Comparison of ENCODE assay signal across 17 cellular contexts in the genomic region with DNA sequence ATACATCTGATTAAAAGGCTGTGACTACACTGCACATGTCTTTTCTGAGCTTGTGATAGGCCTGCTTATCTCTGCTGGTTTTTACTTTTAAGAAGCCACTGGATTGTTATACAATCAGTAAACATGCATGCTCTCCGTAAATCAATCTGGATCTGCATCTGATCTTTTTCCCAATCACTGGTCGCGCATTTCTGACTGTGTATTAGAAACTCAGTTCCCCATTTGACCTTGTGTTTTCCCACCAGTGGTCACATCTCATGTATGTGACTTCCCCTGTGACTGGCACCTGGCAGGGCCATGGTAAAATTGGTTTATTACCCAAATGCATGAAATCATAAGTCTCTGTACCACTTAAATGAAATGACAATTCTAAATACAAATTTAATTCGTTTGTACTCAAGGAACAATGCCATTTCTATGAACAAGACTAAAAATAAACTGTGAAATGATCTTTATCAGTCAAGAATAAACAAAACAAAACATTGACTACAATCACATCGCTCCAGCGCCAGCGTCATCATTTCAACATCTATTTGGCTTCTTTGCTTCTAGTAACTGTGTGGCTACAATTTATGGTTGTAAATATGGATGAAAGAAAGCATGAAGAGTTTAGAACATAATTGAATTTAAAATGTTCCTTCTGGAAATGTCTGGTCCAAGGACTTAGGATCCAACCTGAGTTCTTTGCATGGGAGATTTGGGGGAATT.
DNase-seq lines count a peak whose midpoint lies in the region; ATAC-seq and TF ChIP-seq lines count a peak whose summit lies in the region.
"Had no signal": no experiment of that assay in that cellular context is flagged by ENCODE, and none has a peak within 500 bp of the region (broad histone marks: within the 10 kb centered on the region; RNA-seq: fewer than 3 reads in every experiment).

No MANE protein-coding gene starts in this region.

- H3K27me3 Mint-ChIP-seq in stimulated activated memory B cell treated with anti-CD40 and anti-IgM and Interleukin-4, amounts not matched to agents 10 μg/mL and 1 μg/mL and 100 μg/mL, for 72 hours, result no peaks in the 10 kb centered on the region

- no peaks in the 10 kb centered on the region for H3K36me3 Mint-ChIP-seq in stimulated activated memory B cell treated with anti-CD40 and anti-IgM and Interleukin-4, amounts not matched to agents 10 μg/mL and 1 μg/mL and 100 μg/mL, for 72 hours
- H3K36me3 Mint-ChIP-seq: immature natural killer cell had no signal

- H3K4me3 Mint-ChIP-seq in stimulated activated memory B cell treated with anti-CD40 and anti-IgM and Interleukin-4, amounts not matched to agents 10 μg/mL and 1 μg/mL and 100 μg/mL, for 72 hours, result no peak overlapping the region

- no peak for TF ChIP-seq CTCF in fibroblast of villous mesenchyme (IDR thresholded peaks at IDR 0.05; ENCODE audit: insufficient read depth, low read depth, low read length)

- no peaks in the 10 kb centered on the region for H3K27me3 ChIP-seq in SJSA1 (replicated peaks)
- H3K27me3 ChIP-seq: BE2C, Peyer's patch had no signal

- H3K4me1 ChIP-seq in SJSA1 (replicated peaks), result peaks cover 59% of the 10 kb centered on the region
- H3K4me1 ChIP-seq: Peyer's patch had no signal

- H3K27ac ChIP-seq in SJSA1, result peak overlapping the region; percentile 87
- H3K27ac ChIP-seq: Peyer's patch had no signal

- no peaks in the 10 kb centered on the region for H3K9me3 Mint-ChIP-seq in stimulated activated memory B cell treated with anti-CD40 and anti-IgM and Interleukin-4, amounts not matched to agents 10 μg/mL and 1 μg/mL and 100 μg/mL, for 72 hours
- H3K9me3 Mint-ChIP-seq: immature natural killer cell had no signal

- H3K36me3 ChIP-seq in SJSA1, result no peaks in the 10 kb centered on the region
- H3K36me3 ChIP-seq: BE2C, Peyer's patch had no signal

- DNase-seq in H4 (ENCODE audit: low spot score), result peak; percentile 15
- peak in 1 of 2 experiments; percentile 59 for DNase-seq in SJSA1 (ENCODE audit: low read depth in 1 of 2, low spot score in 2 of 2)
- DNase-seq in fibroblast of villous mesenchyme (ENCODE audit: low read depth), result peak; percentile 84
- DNase-seq in HK-2 (ENCODE audit: unreplicated experiment), result no peak
- DNase-seq: activated effector memory CD4-positive, alpha-beta T cell treated with Interleukin-2 at 50 U/mL for 16 hours; BE2C; DMS 273 treated with DMSO at 0.1 percent for 48 hours; immature natural killer cell; mesendoderm; NCI-H1092; NCI-H69; stimulated activated CD4-positive, alpha-beta T cell treated with anti-CD3 and anti-CD28 coated beads, Interleukin-2, amount 100 ng/mL, for 24 hours had no signal

- no peaks in the 10 kb centered on the region for H3K9me3 ChIP-seq in SJSA1 (replicated peaks)
- H3K9me3 ChIP-seq: BE2C, Peyer's patch had no signal

- peak; percentile 67 for ATAC-seq in stimulated activated memory B cell treated with anti-CD40 and anti-IgM and Interleukin-4, amounts not matched to agents 10 μg/mL and 1 μg/mL and 100 μg/mL, for 72 hours
- ATAC-seq in HG02678 (IDR thresholded peaks at IDR 0.05; ENCODE audit: unreplicated experiment), result no peak
- ATAC-seq in HG03571 (IDR thresholded peaks at IDR 0.05; ENCODE audit: unreplicated experiment), result no peak

- peaks cover 17% of the 10 kb centered on the region for H3K4me1 Mint-ChIP-seq in stimulated activated memory B cell treated with anti-CD40 and anti-IgM and Interleukin-4, amounts not matched to agents 10 μg/mL and 1 μg/mL and 100 μg/mL, for 72 hours

- no peak overlapping the region for H3K4me3 ChIP-seq in SJSA1
- no peak overlapping the region for H3K4me3 ChIP-seq in fibroblast of villous mesenchyme (ENCODE audit: low read depth, low read length)
- H3K4me3 ChIP-seq: coronary artery, Peyer's patch had no signal

- no peak overlapping the region for H3K27ac Mint-ChIP-seq in stimulated activated memory B cell treated with anti-CD40 and anti-IgM and Interleukin-4, amounts not matched to agents 10 μg/mL and 1 μg/mL and 100 μg/mL, for 72 hours
- H3K27ac Mint-ChIP-seq: immature natural killer cell had no signal
